In the genomic region with DNA sequence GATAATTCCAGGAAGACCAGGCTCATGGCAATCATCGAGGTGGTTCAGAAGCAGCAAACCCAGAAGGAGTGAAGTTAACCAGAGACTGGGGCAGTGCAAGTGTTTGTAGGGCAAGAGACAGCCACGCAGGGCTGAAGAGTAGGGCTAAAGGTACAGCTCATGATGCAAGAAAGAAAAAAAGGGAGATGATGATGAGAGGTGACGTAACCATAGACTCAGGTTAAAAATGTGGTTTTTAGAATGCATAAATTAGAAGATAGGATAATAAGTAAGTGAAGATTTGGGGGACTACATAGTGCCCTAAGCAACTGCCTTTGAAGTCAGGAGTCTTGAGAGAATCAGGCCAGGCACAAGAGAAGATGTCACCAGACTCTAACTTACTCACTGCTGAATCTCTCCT, we compare ENCODE assay signal across 10 cellular contexts. TPM values are rescaled to one million over a fixed set of nuclear protein-coding genes. Genes with fewer than 3 reads are reported as not detected.
"Had no signal": no experiment of that assay in that cellular context is flagged by ENCODE, and none has a peak within 500 bp of the region (broad histone marks: within the 10 kb centered on the region; RNA-seq: fewer than 3 reads in every experiment).

No MANE protein-coding gene starts in this region.

- H2AFZ ChIP-seq: GM23338 had no signal

- H3K4me3 ChIP-seq: GM23338, K562 had no signal

- DNase-seq: H9, HCEC 1CT, HFFc6, IMR-90, KG1 had no signal

- ATAC-seq: GM23338, K562 had no signal

- H3K4me2 ChIP-seq: GM23338 had no signal

- H3K27ac ChIP-seq: HL-60 had no signal

RNA-seq across cellular contexts. Expression of a gene that starts 0.3 kb away (rescaled TPM):
- total RNA-seq: GM23338, H1, H9, HFFc6, HT1080, IMR-90, K562 had no signal
- polyA plus RNA-seq: GM23338, H1, IMR-90, K562 had no signal

RNA-seq across cellular contexts. Expression of a gene that starts 17.5 kb away (rescaled TPM):
- total RNA-seq: GM23338, H1, H9, HFFc6, HT1080, IMR-90, K562 had no signal
- polyA plus RNA-seq: GM23338, H1, IMR-90, K562 had no signal

RNA-seq across cellular contexts. Expression of a gene that starts 18.0 kb away (rescaled TPM):
- total RNA-seq: GM23338, H1, H9, HFFc6, HT1080, IMR-90, K562 had no signal
- polyA plus RNA-seq: GM23338, H1, IMR-90, K562 had no signal

RNA-seq across cellular contexts. Expression of a gene that starts 32.9 kb away (rescaled TPM):
- total RNA-seq: GM23338, H1, H9, HFFc6, HT1080, IMR-90, K562 had no signal
- polyA plus RNA-seq: GM23338, H1, IMR-90, K562 had no signal

RNA-seq across cellular contexts. Expression of a gene that starts 48.2 kb away (rescaled TPM):
- total RNA-seq: GM23338, H1, H9, HFFc6, IMR-90, K562 had no signal
- polyA plus RNA-seq: GM23338, H1, IMR-90, K562 had no signal
